ENCODE assay signal across 8 cellular contexts in genomic region chr9:132507670-132508469, GRCh38.
A peak's percentile ranks its signal among the peaks of the same experiment; 100 is the strongest.
DNase-seq lines count a peak whose midpoint lies in the region; ATAC-seq and TF ChIP-seq lines count a peak whose summit lies in the region.

No MANE protein-coding gene starts in this region.

- H3K27me3 ChIP-seq in HCT116 (ENCODE audit: insufficient read depth, low read length), result no peaks in the 10 kb centered on the region; the same call in 1 of the 2 replicates
- no peaks in the 10 kb centered on the region for H3K27me3 ChIP-seq in mesendoderm (ENCODE audit: insufficient read depth, low read length, poor library complexity)

- ATAC-seq in HCT116, result peak; percentile 96
- peak; percentile 71 for ATAC-seq in activated CD8-positive, alpha-beta T cell treated with anti-CD3 and anti-CD28 coated beads for 36 hours
- peak; percentile 61 for ATAC-seq in effector memory CD8-positive, alpha-beta T cell (replicated peaks)
- ATAC-seq in GM21723 (IDR thresholded peaks at IDR 0.05; ENCODE audit: unreplicated experiment), result no peak

- no peak overlapping the region for H3K56ac ChIP-seq in mesendoderm (ENCODE audit: low read length)

- peak overlapping the region; percentile 74 for H2AFZ ChIP-seq in HCT116 (ENCODE audit: low read depth, low read length, poor library complexity, severe bottlenecking)

- H3K27ac ChIP-seq in HCT116 (ENCODE audit: low read depth, low read length), result no peak overlapping the region
- no peak overlapping the region for H3K27ac ChIP-seq in mesendoderm (ENCODE audit: low read depth, low read length)

- BruUV-seq in HCT116 (replicated peaks; lab: Mats Ljungman, UMichigan), result no TSS peak

- intact Hi-C loops in HCT116 (cut with micrococcal nuclease), result loop anchor here (1.0 to 5.0 kb wide), 4 partner anchors 67 to 464 kb away; partner anchors contain the start of gene CFAP77
- intact Hi-C loops in activated CD8-positive, alpha-beta T cell treated with anti-CD3 and anti-CD28 coated beads for 36 hours (cut with micrococcal nuclease), result loop anchor here (5.0 to 10.0 kb wide), 3 partner anchors 69 to 297 kb away; partner anchors contain the start of gene CFAP77

- H3K9ac ChIP-seq in HCT116 (ENCODE audit: low read length) (no peak overlapping the region), mesendoderm (ENCODE audit: low read length) (no peak overlapping the region)

- POLR2A ChIA-PET in HCT116 (lab: Charles Lee), result no interaction called here
- POLR2A ChIA-PET in activated CD8-positive, alpha-beta T cell treated with anti-CD3 and anti-CD28 coated beads for 36 hours (lab: Charles Lee), result interaction anchor here (1.0 kb wide), 1 partner anchor 150 kb away, joined by 3 read pairs; no protein-coding TSS in a partner anchor

- H2BK120ac ChIP-seq in mesendoderm (ENCODE audit: low read depth, low read length), result no peak overlapping the region

- peak; percentile 83 to 84 (median 84); a peak in 5 of 6 replicates for TF ChIP-seq CTCF in HCT116 (IDR thresholded peaks at IDR 0.05 in 2 of 3, conservative IDR thresholded peaks at IDR 0.05 in 1 of 3; ENCODE audit: borderline replicate concordance in 1 of 3, insufficient read depth in 1 of 3, low read depth in 2 of 3, low read length in 2 of 3)
- peak; percentile 87 for TF ChIP-seq CTCF in activated CD8-positive, alpha-beta T cell treated with anti-CD3 and anti-CD28 coated beads for 36 hours (IDR thresholded peaks at IDR 0.05)

- peak; percentile 82 for TF ChIP-seq RAD21 in HCT116 (IDR thresholded peaks at IDR 0.05; ENCODE audit: low read depth)

- no CpG with 5 or more reads among the region's 24 CpGs for WGBS in mesendoderm (ENCODE audit: extremely low coverage, insufficient coverage, low lambda C conversion rate)

- no peak overlapping the region for H3K18ac ChIP-seq in mesendoderm (ENCODE audit: low read length)

- no peaks in the 10 kb centered on the region for H3K36me3 Mint-ChIP-seq in activated CD8-positive, alpha-beta T cell treated with anti-CD3 and anti-CD28 coated beads for 36 hours (ENCODE audit: low read depth)
- H3K36me3 Mint-ChIP-seq in effector memory CD8-positive, alpha-beta T cell (ENCODE audit: insufficient read depth), result no peaks in the 10 kb centered on the region

- no peaks in the 10 kb centered on the region for H3K79me1 ChIP-seq in mesendoderm (ENCODE audit: low read length)

- H2AK5ac ChIP-seq in mesendoderm (ENCODE audit: low read length), result no peak overlapping the region

- RAD21 ChIA-PET in HCT116 (lab: Charles Lee; ENCODE audit: low non-redundant PET in 1 of 2, low total read pairs in 2 of 2, uncharacterized antibody in 2 of 2, unreplicated experiment in 2 of 2), result interaction anchor here in 1 of 2 experiments (1.0 kb wide), 1 partner anchor 97 kb away, joined by 4 read pairs; the partner anchor contains the start of gene CFAP77

- H3K27me3 Mint-ChIP-seq in activated CD8-positive, alpha-beta T cell treated with anti-CD3 and anti-CD28 coated beads for 36 hours, result peaks cover 17% of the 10 kb centered on the region
- H3K27me3 Mint-ChIP-seq in effector memory CD8-positive, alpha-beta T cell, result peaks cover 29 to 30% of the 10 kb centered on the region in 2 donors

- no peak overlapping the region for H4K8ac ChIP-seq in mesendoderm (ENCODE audit: low read depth, low read length)

- no peak overlapping the region for H3K4ac ChIP-seq in mesendoderm (ENCODE audit: low read depth, low read length)

- H3K9me3 Mint-ChIP-seq in activated CD8-positive, alpha-beta T cell treated with anti-CD3 and anti-CD28 coated beads for 36 hours, result no peaks in the 10 kb centered on the region
- H3K9me3 Mint-ChIP-seq in effector memory CD8-positive, alpha-beta T cell, result no peaks in the 10 kb centered on the region

- no peak overlapping the region for H2BK5ac ChIP-seq in mesendoderm (ENCODE audit: low read length)

- peaks cover 3% of the 10 kb centered on the region for H3K4me1 Mint-ChIP-seq in activated CD8-positive, alpha-beta T cell treated with anti-CD3 and anti-CD28 coated beads for 36 hours (ENCODE audit: low read depth)
- peaks cover 5 to 17% of the 10 kb centered on the region in 2 donors for H3K4me1 Mint-ChIP-seq in effector memory CD8-positive, alpha-beta T cell (ENCODE audit: low read depth in 2 of 2)

- DNase-seq in AML-193 (lab: John Stamatoyannopoulos, UW) (peak; percentile 28 to 56), HCT116 (ENCODE audit: low read depth, low spot score) (peak; percentile 37), NCI-H774 (lab: John Stamatoyannopoulos, UW) (peak; percentile 61), mesendoderm (peak; percentile 76)
- DNase-seq in activated CD8-positive, alpha-beta T cell treated with anti-CD3 and anti-CD28 coated beads for 36 hours, result peak; percentile 84
- peak; percentile 61 to 69 (median 65) for DNase-seq in effector memory CD8-positive, alpha-beta T cell
- peak; percentile 30 to 31 for DNase-seq in stimulated activated CD8-positive, alpha-beta memory T cell treated with anti-CD3 and anti-CD28 coated beads, Interleukin-15, amount 100 ng/mL, for 48 hours (ENCODE audit: low read depth in 2 of 2)

- no peak overlapping the region for H3K4me2 ChIP-seq in HCT116 (ENCODE audit: low read length)
- no peak overlapping the region for H3K4me2 ChIP-seq in mesendoderm (ENCODE audit: low read length)

- no peak overlapping the region for H2BK15ac ChIP-seq in mesendoderm (replicated peaks; ENCODE audit: low read depth)

- CTCF ChIA-PET in HCT116 (lab: Charles Lee), result interaction anchor here (0.7 to 1.5 kb wide), 2 partner anchors 65 to 66 kb away, joined by 3 to 4 read pairs; no protein-coding TSS in a partner anchor
- CTCF ChIA-PET in activated CD8-positive, alpha-beta T cell treated with anti-CD3 and anti-CD28 coated beads for 36 hours (lab: Charles Lee), result interaction anchor here (0.7 to 5.1 kb wide), 20 partner anchors 9 to 349 kb away, joined by 3 to 42 read pairs (median 3); no protein-coding TSS in a partner anchor

- H3K9me3 ChIP-seq in HCT116 (ENCODE audit: control insufficient read depth in 1 of 2, insufficient read depth in 1 of 2, low read depth in 1 of 2, low read length in 2 of 2), result no peaks in the 10 kb centered on the region

- H3K4me1 ChIP-seq in HCT116 (ENCODE audit: control insufficient read depth in 1 of 2, insufficient read depth in 2 of 2, low read length in 2 of 2) (no peaks in the 10 kb centered on the region), mesendoderm (ENCODE audit: control insufficient read depth, low read depth, low read length) (peaks cover 2% of the 10 kb centered on the region)

- no peaks in the 10 kb centered on the region for H3K9me2 ChIP-seq in HCT116 (ENCODE audit: insufficient read depth)

- H3K36me3 ChIP-seq in HCT116 (ENCODE audit: control insufficient read depth in 1 of 2, insufficient read depth in 2 of 2, low read length in 2 of 2) (no peaks in the 10 kb centered on the region), mesendoderm (ENCODE audit: control insufficient read depth, insufficient read depth, low read length) (no peaks in the 10 kb centered on the region)

- H3K27ac Mint-ChIP-seq in activated CD8-positive, alpha-beta T cell treated with anti-CD3 and anti-CD28 coated beads for 36 hours, result no peak overlapping the region
- H3K27ac Mint-ChIP-seq in effector memory CD8-positive, alpha-beta T cell, result peak overlapping the region in 1 of 2 donors; percentile 55

- H3K23ac ChIP-seq in mesendoderm (ENCODE audit: low read length), result no peak overlapping the region

- no peak overlapping the region for H4K5ac ChIP-seq in mesendoderm (ENCODE audit: low read length)

- H3K79me2 ChIP-seq in HCT116 (ENCODE audit: insufficient read depth, low read length) (no peaks in the 10 kb centered on the region), mesendoderm (ENCODE audit: control insufficient read depth, insufficient read depth, low read length) (no peaks in the 10 kb centered on the region)

- TF ChIP-seq POLR2A in HCT116 (IDR thresholded peaks at IDR 0.05; ENCODE audit: borderline replicate concordance, extremely low read depth, insufficient read depth, insufficient read length), result no peak

- H4K20me1 ChIP-seq in HCT116 (ENCODE audit: insufficient read depth), result no peaks in the 10 kb centered on the region

- H3K4me3 ChIP-seq in HCT116 (replicated peaks in 1 of 2; ENCODE audit: low read depth in 1 of 2, low read length in 2 of 2) (no peak overlapping the region), mesendoderm (ENCODE audit: low read length) (no peak overlapping the region)

- H3K4me3 Mint-ChIP-seq in activated CD8-positive, alpha-beta T cell treated with anti-CD3 and anti-CD28 coated beads for 36 hours, result no peak overlapping the region
- H3K4me3 Mint-ChIP-seq in effector memory CD8-positive, alpha-beta T cell, result peak overlapping the region in 1 of 2 donors; percentile 51

TF ChIP-seq in HCT116, 20 proteins besides CTCF, POLR2A, EP300 and RAD21 (continues in another document):
- TF ChIP-seq YY1 (IDR thresholded peaks at IDR 0.05; ENCODE audit: extremely low read depth, insufficient replicate concordance, low read depth, low read length) (no peak), TCF7L2 (IDR thresholded peaks at IDR 0.05; ENCODE audit: borderline replicate concordance, extremely low read depth, insufficient read depth, insufficient read length) (no peak), SP1 (IDR thresholded peaks at IDR 0.05; ENCODE audit: low read depth) (no peak), JUND (IDR thresholded peaks at IDR 0.05) (no peak), SIN3A (IDR thresholded peaks at IDR 0.05; ENCODE audit: low read depth) (no peak), ATF3 (IDR thresholded peaks at IDR 0.05) (no peak), ZFX (IDR thresholded peaks at IDR 0.05) (no peak)

Comparison
In these comparisons a context has a peak if more than half of its experiments do, and no peak if none do; other contexts are left out.
1. DNase-seq: peak in every context shown above with its lines; median percentile 84 in activated CD8-positive, alpha-beta T cell treated with anti-CD3 and anti-CD28 coated beads for 36 hours; 76 in mesendoderm; 65 in effector memory CD8-positive, alpha-beta T cell; 61 in NCI-H774; 42 in AML-193; 37 in HCT116; 30 in stimulated activated CD8-positive, alpha-beta memory T cell treated with anti-CD3 and anti-CD28 coated beads, Interleukin-15, amount 100 ng/mL, for 48 hours.